23 cellular contexts compared by ENCODE assay signal in the genomic region with DNA sequence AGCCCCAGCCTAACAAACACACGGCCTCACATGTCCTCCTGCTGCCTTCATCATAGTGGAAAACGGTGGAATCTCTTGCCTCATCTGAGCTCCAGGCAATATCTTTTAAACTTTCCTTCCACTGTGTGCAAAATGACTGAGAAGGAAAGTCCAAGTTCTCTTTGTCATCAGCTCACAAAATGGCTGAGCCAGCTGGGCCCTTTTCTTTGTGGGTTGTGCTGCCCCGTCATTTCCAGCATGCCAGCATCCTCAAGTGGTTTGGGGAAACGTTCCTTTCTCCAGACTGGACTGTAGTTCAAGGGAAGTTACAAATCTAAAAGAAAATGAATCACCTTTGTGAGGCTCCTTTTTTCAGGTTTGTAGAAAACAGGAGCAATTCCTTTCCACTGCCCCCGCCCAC.
"Had no signal": no experiment of that assay in that cellular context is flagged by ENCODE, and none has a peak within 500 bp of the region (broad histone marks: within the 10 kb centered on the region; RNA-seq: fewer than 3 reads in every experiment).

No MANE protein-coding gene starts in this region.

- FAIRE-seq: keratinocyte, TTC549 had no signal

- H3K4me1 ChIP-seq: right lobe of liver, upper lobe of right lung had no signal

- H3K27ac ChIP-seq: coronary artery, epithelial cell of prostate, heart right ventricle, right lobe of liver, skin epidermis, thoracic aorta, upper lobe of right lung, WERI-Rb-1 had no signal

- H3K4me3 Mint-ChIP-seq: activated naive CD8-positive, alpha-beta T cell treated with anti-CD3 and anti-CD28 coated beads, Interleukin-2, amount 10 ng/mL, durations not matched to agents 7 days and 5 days; activated T-cell treated with anti-CD3 and anti-CD28 coated beads, Interleukin-2, amount 50 U/mL, for 24 hours; nephron progenitor cell had no signal

- H3K36me3 ChIP-seq: heart right ventricle, right lobe of liver, thoracic aorta, upper lobe of right lung, WERI-Rb-1 had no signal

- H3K27me3 ChIP-seq: heart right ventricle, right lobe of liver, upper lobe of right lung had no signal

- H3K9me3 ChIP-seq: heart right ventricle, right lobe of liver, thoracic aorta, upper lobe of right lung had no signal

- DNase-seq: activated CD4-positive, CD25-positive, alpha-beta regulatory T cell treated with anti-CD3 and anti-CD28 coated beads, Interleukin-2, amount 50 U/mL, for 72 hours; activated naive CD4-positive, alpha-beta T cell; activated naive CD8-positive, alpha-beta T cell treated with anti-CD3 and anti-CD28 coated beads, Interleukin-2, amount 10 ng/mL, durations not matched to agents 7 days and 5 days; activated T-cell treated with anti-CD3 and anti-CD28 coated beads, Interleukin-2, amount 50 U/mL, for 24 hours; amniotic stem cell; cerebellar nuclear complex; heart right ventricle; left colon; mesenchymal stem cell; nephron progenitor cell; right lobe of liver; stimulated activated CD4-positive, alpha-beta T cell treated with anti-CD3 and anti-CD28 coated beads, Interleukin-2, amount 100 ng/mL, for 48 hours; stimulated activated naive CD4-positive, alpha-beta T cell; T-helper 1 cell; upper lobe of right lung; WERI-Rb-1 had no signal

- ATAC-seq: heart right ventricle, left colon, right lobe of liver, upper lobe of right lung had no signal

- H3K27me3 Mint-ChIP-seq: activated naive CD8-positive, alpha-beta T cell treated with anti-CD3 and anti-CD28 coated beads, Interleukin-2, amount 10 ng/mL, durations not matched to agents 7 days and 5 days; activated T-cell treated with anti-CD3 and anti-CD28 coated beads, Interleukin-2, amount 50 U/mL, for 24 hours had no signal

- H3K4me1 Mint-ChIP-seq: activated naive CD8-positive, alpha-beta T cell treated with anti-CD3 and anti-CD28 coated beads, Interleukin-2, amount 10 ng/mL, durations not matched to agents 7 days and 5 days had no signal

- H3K27ac Mint-ChIP-seq: activated naive CD8-positive, alpha-beta T cell treated with anti-CD3 and anti-CD28 coated beads, Interleukin-2, amount 10 ng/mL, durations not matched to agents 7 days and 5 days; activated T-cell treated with anti-CD3 and anti-CD28 coated beads, Interleukin-2, amount 50 U/mL, for 24 hours; activated T-helper 2 cell treated with anti-CD3 and anti-CD28 coated beads, Interferon-gamma antibody, Interleukin-2, Interleukin-4, amounts not matched to agents 10 μg/mL and 5 μg/mL and 100 μg/mL, durations not matched to agents 14 hours and 24 hours and 36 hours; nephron progenitor cell had no signal

- H3K4me3 ChIP-seq: coronary artery, heart right ventricle, right lobe of liver, skin epidermis, thoracic aorta, upper lobe of right lung had no signal
